Comparison of ENCODE assay signal across 42 cellular contexts in genomic region chr10:7752251-7752650, GRCh38. TPM values are rescaled to one million over a fixed set of nuclear protein-coding genes. Genes with fewer than 3 reads are reported as not detected.
"Had no signal": no experiment of that assay in that cellular context is flagged by ENCODE, and none has a peak within 500 bp of the region (broad histone marks: within the 10 kb centered on the region; RNA-seq: fewer than 3 reads in every experiment).

No MANE protein-coding gene starts in this region.

- FAIRE-seq: astrocyte, bronchial epithelial cell had no signal

- H3K27me3 ChIP-seq: adrenal gland, ascending aorta, body of pancreas, brain microvascular endothelial cell, breast epithelium, cardiac muscle cell had no signal

- H3K36me3 ChIP-seq: breast epithelium had no signal

- H3K9me3 ChIP-seq: adrenal gland, ascending aorta, body of pancreas, breast epithelium had no signal

- H3K27me3 Mint-ChIP-seq: activated naive CD4-positive, alpha-beta T cell treated with anti-CD3 and anti-CD28 coated beads, Interleukin-2, amount 10 ng/mL, durations not matched to agents 7 days and 5 days; activated naive CD4-positive, alpha-beta T cell treated with anti-CD3 and anti-CD28 coated beads, Interleukin-2, amount 50 U/mL, for 24 hours; activated naive CD8-positive, alpha-beta T cell; activated naive CD8-positive, alpha-beta T cell treated with anti-CD3 and anti-CD28 coated beads for 36 hours; activated naive CD8-positive, alpha-beta T cell treated with anti-CD3 and anti-CD28 coated beads, Interleukin-2, amount 10 ng/mL, durations not matched to agents 7 days and 5 days; activated naive CD8-positive, alpha-beta T cell treated with anti-CD3 and anti-CD28 coated beads, Interleukin-2, amount 50 U/mL, for 24 hours; activated T-cell treated with anti-CD3 and anti-CD28 coated beads, Interleukin-2, amount 50 U/mL, for 24 hours; activated T-helper 17 cell treated with anti-CD3 and anti-CD28 coated beads, Interleukin-2, amount 50 U/mL, for 72 hours; brain; central memory CD8-positive, alpha-beta T cell had no signal

- H3K4me3 ChIP-seq: adrenal gland, ascending aorta, body of pancreas, breast epithelium, cardiac muscle cell had no signal

- H3K4me3 Mint-ChIP-seq: activated naive CD4-positive, alpha-beta T cell treated with anti-CD3 and anti-CD28 coated beads for 36 hours; activated naive CD4-positive, alpha-beta T cell treated with anti-CD3 and anti-CD28 coated beads, Interleukin-2, amount 10 ng/mL, durations not matched to agents 7 days and 5 days; activated naive CD4-positive, alpha-beta T cell treated with anti-CD3 and anti-CD28 coated beads, Interleukin-2, amount 50 U/mL, for 24 hours; activated naive CD8-positive, alpha-beta T cell; activated naive CD8-positive, alpha-beta T cell treated with anti-CD3 and anti-CD28 coated beads for 36 hours; activated naive CD8-positive, alpha-beta T cell treated with anti-CD3 and anti-CD28 coated beads, Interleukin-2, amount 10 ng/mL, durations not matched to agents 7 days and 5 days; activated naive CD8-positive, alpha-beta T cell treated with anti-CD3 and anti-CD28 coated beads, Interleukin-2, amount 50 U/mL, for 24 hours; activated T-cell treated with anti-CD3 and anti-CD28 coated beads, Interleukin-2, amount 50 U/mL, for 24 hours; activated T-cell treated with anti-CD3 and anti-CD28 coated beads, Interleukin-2, amount 50 U/mL, for 4 hours; activated T-cell treated with anti-CD3 and anti-CD28 coated beads, Interleukin-2, amount 50 U/mL, for 72 hours; activated T-helper 1 cell treated with anti-CD3 and anti-CD28 coated beads, Interleukin-12 subunit alpha, Interleukin-12 subunit beta, Interleukin-2, Interleukin-4 antibody, amounts not matched to agents 30 ng/mL and 10 ng/mL and 1 ng/mL, durations not matched to agents 14 hours and 24 hours and 36 hours; activated T-helper 17 cell treated with anti-CD3 and anti-CD28 coated beads, Interleukin-2, amount 50 U/mL, for 72 hours; brain; central memory CD8-positive, alpha-beta T cell had no signal

- ATAC-seq: activated naive CD4-positive, alpha-beta T cell treated with anti-CD3 and anti-CD28 coated beads, Interleukin-2, amount 50 U/mL, for 72 hours; activated naive CD8-positive, alpha-beta T cell treated with anti-CD3 and anti-CD28 coated beads, Interleukin-2, amount 50 U/mL, for 24 hours; activated T-cell treated with anti-CD3 and anti-CD28 coated beads, Interleukin-2, amount 50 U/mL, for 4 hours; activated T-cell treated with anti-CD3 and anti-CD28 coated beads, Interleukin-2, amount 50 U/mL, for 72 hours; activated T-helper 17 cell treated with anti-CD3 and anti-CD28 coated beads, Interleukin-2, amount 50 U/mL, for 72 hours; body of pancreas had no signal

- H3K4me1 ChIP-seq: adrenal gland, ascending aorta, body of pancreas, breast epithelium had no signal

- H3K36me3 Mint-ChIP-seq: activated naive CD4-positive, alpha-beta T cell treated with anti-CD3 and anti-CD28 coated beads, Interleukin-2, amount 50 U/mL, for 72 hours had no signal

- H3K4me1 Mint-ChIP-seq: activated naive CD4-positive, alpha-beta T cell treated with anti-CD3 and anti-CD28 coated beads, Interleukin-2, amount 10 ng/mL, durations not matched to agents 7 days and 5 days; activated naive CD4-positive, alpha-beta T cell treated with anti-CD3 and anti-CD28 coated beads, Interleukin-2, amount 50 U/mL, for 24 hours; activated naive CD8-positive, alpha-beta T cell treated with anti-CD3 and anti-CD28 coated beads for 36 hours; activated naive CD8-positive, alpha-beta T cell treated with anti-CD3 and anti-CD28 coated beads, Interleukin-2, amount 10 ng/mL, durations not matched to agents 7 days and 5 days; activated naive CD8-positive, alpha-beta T cell treated with anti-CD3 and anti-CD28 coated beads, Interleukin-2, amount 50 U/mL, for 24 hours; activated T-helper 17 cell treated with anti-CD3 and anti-CD28 coated beads, Interleukin-2, amount 50 U/mL, for 72 hours; brain; central memory CD8-positive, alpha-beta T cell had no signal

- H3K27ac Mint-ChIP-seq: activated naive CD4-positive, alpha-beta T cell treated with anti-CD3 and anti-CD28 coated beads for 36 hours; activated naive CD4-positive, alpha-beta T cell treated with anti-CD3 and anti-CD28 coated beads, Interleukin-2, amount 10 ng/mL, durations not matched to agents 7 days and 5 days; activated naive CD4-positive, alpha-beta T cell treated with anti-CD3 and anti-CD28 coated beads, Interleukin-2, amount 50 U/mL, for 24 hours; activated naive CD8-positive, alpha-beta T cell; activated naive CD8-positive, alpha-beta T cell treated with anti-CD3 and anti-CD28 coated beads for 36 hours; activated naive CD8-positive, alpha-beta T cell treated with anti-CD3 and anti-CD28 coated beads, Interleukin-2, amount 10 ng/mL, durations not matched to agents 7 days and 5 days; activated naive CD8-positive, alpha-beta T cell treated with anti-CD3 and anti-CD28 coated beads, Interleukin-2, amount 50 U/mL, for 24 hours; activated T-cell treated with anti-CD3 and anti-CD28 coated beads, Interleukin-2, amount 50 U/mL, for 24 hours; activated T-cell treated with anti-CD3 and anti-CD28 coated beads, Interleukin-2, amount 50 U/mL, for 72 hours; activated T-helper 1 cell treated with anti-CD3 and anti-CD28 coated beads, Interleukin-12 subunit alpha, Interleukin-12 subunit beta, Interleukin-2, Interleukin-4 antibody, amounts not matched to agents 30 ng/mL and 10 ng/mL and 1 ng/mL, durations not matched to agents 14 hours and 24 hours and 36 hours; activated T-helper 17 cell treated with anti-CD3 and anti-CD28 coated beads, Interleukin-2, amount 50 U/mL, for 72 hours; activated T-helper 2 cell treated with anti-CD3 and anti-CD28 coated beads, Interferon-gamma antibody, Interleukin-2, Interleukin-4, amounts not matched to agents 10 μg/mL and 5 μg/mL and 100 μg/mL, durations not matched to agents 14 hours and 24 hours and 36 hours; brain had no signal

- H3K9me3 Mint-ChIP-seq: activated naive CD4-positive, alpha-beta T cell treated with anti-CD3 and anti-CD28 coated beads for 36 hours; activated naive CD4-positive, alpha-beta T cell treated with anti-CD3 and anti-CD28 coated beads, Interleukin-2, amount 10 ng/mL, durations not matched to agents 7 days and 5 days; activated naive CD4-positive, alpha-beta T cell treated with anti-CD3 and anti-CD28 coated beads, Interleukin-2, amount 50 U/mL, for 24 hours; activated naive CD4-positive, alpha-beta T cell treated with anti-CD3 and anti-CD28 coated beads, Interleukin-2, amount 50 U/mL, for 72 hours; activated naive CD8-positive, alpha-beta T cell treated with anti-CD3 and anti-CD28 coated beads for 36 hours; activated naive CD8-positive, alpha-beta T cell treated with anti-CD3 and anti-CD28 coated beads, Interleukin-2, amount 10 ng/mL, durations not matched to agents 7 days and 5 days; activated naive CD8-positive, alpha-beta T cell treated with anti-CD3 and anti-CD28 coated beads, Interleukin-2, amount 50 U/mL, for 24 hours; activated T-cell treated with anti-CD3 and anti-CD28 coated beads, Interleukin-2, amount 50 U/mL, for 24 hours; activated T-cell treated with anti-CD3 and anti-CD28 coated beads, Interleukin-2, amount 50 U/mL, for 4 hours; activated T-cell treated with anti-CD3 and anti-CD28 coated beads, Interleukin-2, amount 50 U/mL, for 72 hours; activated T-helper 1 cell treated with anti-CD3 and anti-CD28 coated beads, Interleukin-12 subunit alpha, Interleukin-12 subunit beta, Interleukin-2, Interleukin-4 antibody, amounts not matched to agents 30 ng/mL and 10 ng/mL and 1 ng/mL, durations not matched to agents 14 hours and 24 hours and 36 hours; activated T-helper 17 cell treated with anti-CD3 and anti-CD28 coated beads, Interleukin-2, amount 50 U/mL, for 72 hours; activated T-helper 2 cell treated with anti-CD3 and anti-CD28 coated beads, Interferon-gamma antibody, Interleukin-2, Interleukin-4, amounts not matched to agents 10 μg/mL and 5 μg/mL and 100 μg/mL, durations not matched to agents 14 hours and 24 hours and 36 hours; central memory CD8-positive, alpha-beta T cell had no signal

- DNase-seq: activated effector memory CD4-positive, alpha-beta T cell treated with anti-CD3 and anti-CD28 coated beads, Interleukin-2, amount 50 U/mL, for 16 hours; activated effector memory CD4-positive, alpha-beta T cell treated with Interleukin-2 at 50 U/mL for 16 hours; activated gamma-delta T cell; activated gamma-delta T cell treated with Interleukin-2 at 50 U/mL for 16 hours; activated naive CD4-positive, alpha-beta T cell; activated naive CD4-positive, alpha-beta T cell treated with anti-CD3 and anti-CD28 coated beads for 36 hours; activated naive CD4-positive, alpha-beta T cell treated with anti-CD3 and anti-CD28 coated beads, Interleukin-2, amount 10 ng/mL, durations not matched to agents 7 days and 5 days; activated naive CD4-positive, alpha-beta T cell treated with anti-CD3 and anti-CD28 coated beads, Interleukin-2, amount 50 U/mL, for 16 hours; activated naive CD4-positive, alpha-beta T cell treated with Interleukin-2 at 50 U/mL for 16 hours; activated naive CD8-positive, alpha-beta T cell treated with anti-CD3 and anti-CD28 coated beads for 36 hours; activated naive CD8-positive, alpha-beta T cell treated with anti-CD3 and anti-CD28 coated beads, Interleukin-2, amount 10 ng/mL, durations not matched to agents 7 days and 5 days; activated naive CD8-positive, alpha-beta T cell treated with anti-CD3 and anti-CD28 coated beads, Interleukin-2, amount 50 U/mL, for 24 hours; activated T-cell treated with anti-CD3 and anti-CD28 coated beads, Interleukin-2, amount 50 U/mL, for 1 hour; activated T-cell treated with anti-CD3 and anti-CD28 coated beads, Interleukin-2, amount 50 U/mL, for 24 hours; activated T-cell treated with anti-CD3 and anti-CD28 coated beads, Interleukin-2, amount 50 U/mL, for 4 hours; activated T-cell treated with anti-CD3 and anti-CD28 coated beads, Interleukin-2, amount 50 U/mL, for 48 hours; activated T-cell treated with anti-CD3 and anti-CD28 coated beads, Interleukin-2, amount 50 U/mL, for 72 hours; adrenal gland; amniotic stem cell; amygdala; anterior cingulate cortex; aorta; body of pancreas; brain microvascular endothelial cell; caudate nucleus; central memory CD4-positive, alpha-beta T cell; cerebellar nuclear complex had no signal

- H3K27ac ChIP-seq: adrenal gland, ascending aorta, body of pancreas, brain microvascular endothelial cell, breast epithelium, cardiac muscle cell had no signal

RNA-seq across cellular contexts. Expression of gene ITIH2, which starts 49.1 kb away (rescaled TPM):
- total RNA-seq: activated naive CD4-positive, alpha-beta T cell treated with anti-CD3 and anti-CD28 coated beads for 36 hours; activated naive CD4-positive, alpha-beta T cell treated with anti-CD3 and anti-CD28 coated beads, Interleukin-2, amount 50 U/mL, for 72 hours; activated naive CD8-positive, alpha-beta T cell treated with anti-CD3 and anti-CD28 coated beads for 36 hours; activated naive CD8-positive, alpha-beta T cell treated with anti-CD3 and anti-CD28 coated beads, Interleukin-2, amount 10 ng/mL, durations not matched to agents 7 days and 5 days; activated T-cell treated with anti-CD3 and anti-CD28 coated beads, Interleukin-2, amount 50 U/mL, for 72 hours; activated T-helper 1 cell treated with anti-CD3 and anti-CD28 coated beads, Interleukin-12 subunit alpha, Interleukin-12 subunit beta, Interleukin-2, Interleukin-4 antibody, amounts not matched to agents 30 ng/mL and 10 ng/mL and 1 ng/mL, durations not matched to agents 14 hours and 24 hours and 36 hours; activated T-helper 17 cell treated with anti-CD3 and anti-CD28 coated beads, Interleukin-2, amount 50 U/mL, for 72 hours; activated T-helper 2 cell treated with anti-CD3 and anti-CD28 coated beads, Interferon-gamma antibody, Interleukin-2, Interleukin-4, amounts not matched to agents 10 μg/mL and 5 μg/mL and 100 μg/mL, durations not matched to agents 14 hours and 24 hours and 36 hours; astrocyte; body of pancreas; bronchial epithelial cell; cardiac muscle cell; cardiac septum; chondrocyte had no signal
- polyA plus RNA-seq: aorta had no signal
